Comparison of ENCODE assay signal across 10 cellular contexts in the genomic region with DNA sequence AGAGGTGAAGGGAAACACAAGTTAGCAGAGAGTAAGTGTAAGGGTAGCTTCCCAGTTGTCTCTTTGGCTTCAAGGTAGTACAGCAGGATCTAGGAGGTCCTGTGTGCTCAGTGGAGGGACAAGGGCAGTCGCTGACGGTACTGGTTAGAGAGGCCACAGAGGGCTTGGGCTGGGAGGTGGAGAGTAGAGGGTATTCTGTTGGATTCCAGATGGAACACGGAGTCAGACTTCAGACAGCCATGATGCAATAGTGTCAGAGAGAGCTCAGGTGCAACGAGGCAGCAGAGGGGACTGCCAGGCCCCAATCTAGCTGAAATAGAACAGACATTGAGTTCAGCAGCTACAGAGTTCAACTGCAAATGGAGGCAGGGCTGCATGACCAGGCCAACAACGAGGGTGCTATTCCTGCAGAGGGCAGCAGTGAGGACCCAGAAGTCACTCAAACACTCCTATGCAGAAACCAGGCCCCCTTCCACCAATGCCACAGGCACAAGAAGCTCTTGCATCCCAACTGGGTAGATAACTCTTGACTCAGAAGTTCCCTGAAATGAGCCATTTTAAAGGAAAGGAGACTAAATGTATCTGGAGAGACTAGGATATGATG.
A peak's percentile ranks its signal among the peaks of the same experiment; 100 is the strongest.
DNase-seq lines count a peak whose midpoint lies in the region; ATAC-seq and TF ChIP-seq lines count a peak whose summit lies in the region.
"Had no signal": no experiment of that assay in that cellular context is flagged by ENCODE, and none has a peak within 500 bp of the region (broad histone marks: within the 10 kb centered on the region; RNA-seq: fewer than 3 reads in every experiment).

No MANE protein-coding gene starts in this region.

- intact Hi-C loops in lower lobe of right lung (cut with DNase I), result no loop called here

- H3K9me3 ChIP-seq in lower lobe of right lung, result no peaks in the 10 kb centered on the region

- DNase-seq in DMS53 (lab: John Stamatoyannopoulos, UW) (peak; percentile 71), fibroblast of mammary gland (ENCODE audit: low read depth) (no peak), foreskin fibroblast (no peak), medulla oblongata (ENCODE audit: extremely low spot score) (no peak), lower lobe of right lung (no peak)
- DNase-seq: NCI-H524; stimulated activated CD4-positive, alpha-beta T cell treated with anti-CD3 and anti-CD28 coated beads, Interleukin-2, amount 100 ng/mL, for 48 hours had no signal

- TF ChIP-seq CTCF in KMS-11 (conservative IDR thresholded peaks at IDR 0.05; ENCODE audit: low read depth, low read length), result peak; percentile 54; the same call in 1 of the 2 replicates
- peak; percentile 3 for TF ChIP-seq CTCF in fibroblast of mammary gland (conservative IDR thresholded peaks at IDR 0.05; ENCODE audit: control insufficient read depth, insufficient read depth, low read depth, low read length)
- TF ChIP-seq CTCF in foreskin fibroblast (IDR thresholded peaks at IDR 0.05; ENCODE audit: low read depth, low read length), result no peak
- no peak for TF ChIP-seq CTCF in lower lobe of right lung (IDR thresholded peaks at IDR 0.05)

- no peak overlapping the region for H3K4me3 Mint-ChIP-seq in stimulated activated memory B cell treated with anti-CD40 and anti-IgM and Interleukin-4, amounts not matched to agents 10 μg/mL and 1 μg/mL and 100 μg/mL, for 72 hours

- no peaks in the 10 kb centered on the region for H3K4me1 ChIP-seq in KMS-11 (ENCODE audit: low read depth, poor library complexity, severe bottlenecking)
- no peaks in the 10 kb centered on the region for H3K4me1 ChIP-seq in lower lobe of right lung

- H3K9ac ChIP-seq in KMS-11, result no peak overlapping the region

- H3K27me3 ChIP-seq in KMS-11 (ENCODE audit: insufficient read depth, low read depth) (no peaks in the 10 kb centered on the region), lower lobe of right lung (ENCODE audit: low read depth) (no peaks in the 10 kb centered on the region)

- H3K36me3 ChIP-seq in KMS-11 (ENCODE audit: insufficient read depth) (no peaks in the 10 kb centered on the region), lower lobe of right lung (no peaks in the 10 kb centered on the region)

- no peaks in the 10 kb centered on the region for H3K36me3 Mint-ChIP-seq in stimulated activated memory B cell treated with anti-CD40 and anti-IgM and Interleukin-4, amounts not matched to agents 10 μg/mL and 1 μg/mL and 100 μg/mL, for 72 hours

- H3K4me2 ChIP-seq in KMS-11, result no peak overlapping the region

- H2AFZ ChIP-seq in KMS-11 (ENCODE audit: low read depth), result no peak overlapping the region

- H3K4me1 Mint-ChIP-seq in stimulated activated memory B cell treated with anti-CD40 and anti-IgM and Interleukin-4, amounts not matched to agents 10 μg/mL and 1 μg/mL and 100 μg/mL, for 72 hours, result no peaks in the 10 kb centered on the region

- H3K9me3 Mint-ChIP-seq in stimulated activated memory B cell treated with anti-CD40 and anti-IgM and Interleukin-4, amounts not matched to agents 10 μg/mL and 1 μg/mL and 100 μg/mL, for 72 hours, result peaks cover 5% of the 10 kb centered on the region

- no peaks in the 10 kb centered on the region for H3K27me3 Mint-ChIP-seq in stimulated activated memory B cell treated with anti-CD40 and anti-IgM and Interleukin-4, amounts not matched to agents 10 μg/mL and 1 μg/mL and 100 μg/mL, for 72 hours

- H3K79me2 ChIP-seq in KMS-11 (ENCODE audit: insufficient read depth, low read depth), result no peaks in the 10 kb centered on the region

- no peak overlapping the region for H3K27ac Mint-ChIP-seq in stimulated activated memory B cell treated with anti-CD40 and anti-IgM and Interleukin-4, amounts not matched to agents 10 μg/mL and 1 μg/mL and 100 μg/mL, for 72 hours

- no peak overlapping the region for H3K4me3 ChIP-seq in KMS-11 (IDR thresholded peaks at IDR 0.05; ENCODE audit: insufficient read depth, low read depth, low read length)
- H3K4me3 ChIP-seq in fibroblast of mammary gland (ENCODE audit: control insufficient read depth, low read depth, low read length), result no peak overlapping the region
- no peak overlapping the region for H3K4me3 ChIP-seq in foreskin fibroblast (ENCODE audit: low read depth in 1 of 2, low read length in 2 of 2)
- no peak overlapping the region for H3K4me3 ChIP-seq in lower lobe of right lung

- H3K27ac ChIP-seq in KMS-11 (no peak overlapping the region), lower lobe of right lung (no peak overlapping the region)

- ATAC-seq in GM19397 (IDR thresholded peaks at IDR 0.05; ENCODE audit: unreplicated experiment) (peak; percentile 68), lower lobe of right lung (no peak)
- no peak for ATAC-seq in stimulated activated memory B cell treated with anti-CD40 and anti-IgM and Interleukin-4, amounts not matched to agents 10 μg/mL and 1 μg/mL and 100 μg/mL, for 72 hours

- H4K20me1 ChIP-seq in KMS-11 (ENCODE audit: insufficient read depth), result no peaks in the 10 kb centered on the region

Comparison
In these comparisons a context has a peak if more than half of its experiments do, and no peak if none do; other contexts are left out.
1. CTCF ChIP-seq: peak in KMS-11 (single experiment) and fibroblast of mammary gland (single experiment); none in foreskin fibroblast (single experiment) and lower lobe of right lung (single experiment).